1 cellular context compared by ENCODE assay signal in genomic region chr2:102130651-102130991, GRCh38.
TF ChIP-seq lines count a peak whose summit lies in the region.

No MANE protein-coding gene starts in this region.

TF ChIP-seq in K562, 482 proteins besides CTCF, POLR2A, EP300 and RAD21:
- TF ChIP-seq GTF2B (IDR thresholded peaks at IDR 0.05; ENCODE audit: extremely low read depth, insufficient read length) (no peak), TCFL5 (CRISPR knock-in tag; conservative IDR thresholded peaks at IDR 0.05) (no peak), SNAPC5 (CRISPR knock-in tag; IDR thresholded peaks at IDR 0.05) (no peak), ZKSCAN8 (CRISPR knock-in tag; IDR thresholded peaks at IDR 0.05) (no peak), FUS (optimal IDR thresholded peaks at IDR 0.05; ENCODE audit: low read depth, low read length) (no peak), ZBTB8A (IDR thresholded peaks at IDR 0.05; ENCODE audit: partially characterized antibody) (no peak), PHB2 (IDR thresholded peaks at IDR 0.05; ENCODE audit: low read depth) (no peak), TCF15 (CRISPR knock-in tag; IDR thresholded peaks at IDR 0.05) (no peak), NBN (IDR thresholded peaks at IDR 0.05; ENCODE audit: low read depth) (no peak), FOSL1 (tag; conservative IDR thresholded peaks at IDR 0.05) (no peak), RCOR1 (IDR thresholded peaks at IDR 0.05; ENCODE audit: borderline replicate concordance in 1 of 2, low read depth in 2 of 2, low read length in 2 of 2) (no peak), MCM5 (IDR thresholded peaks at IDR 0.05; ENCODE audit: low read depth) (no peak), PRMT5 (CRISPR knock-in tag; IDR thresholded peaks at IDR 0.05) (no peak), DNMT1 (IDR thresholded peaks at IDR 0.05) (no peak)
